In genomic region chr1:11678442-11678841, GRCh38 we compare ENCODE assay signal across 2 cellular contexts.
TF ChIP-seq lines count a peak whose summit lies in the region.

No MANE protein-coding gene starts in this region.

TF ChIP-seq in HEK293, 187 proteins besides CTCF, POLR2A, EP300 and RAD21:
- TF ChIP-seq ZNF335 (tag by site-specific recombination; conservative IDR thresholded peaks at IDR 0.05) (no peak), ZNF768 (tag by site-specific recombination; IDR thresholded peaks at IDR 0.05) (0 out of 2 replicates have a peak, but pooled peaks have one; percentile 27)

TF ChIP-seq in GM12878, 131 proteins besides CTCF, POLR2A, EP300 and RAD21:
- TF ChIP-seq BACH1 (IDR thresholded peaks at IDR 0.05; ENCODE audit: borderline replicate concordance) (no peak), CBX5 (IDR thresholded peaks at IDR 0.05; ENCODE audit: low read depth) (no peak), SMAD1 (IDR thresholded peaks at IDR 0.05; ENCODE audit: low read depth, partially characterized antibody) (no peak), RFX5 (IDR thresholded peaks at IDR 0.05; ENCODE audit: low read depth, low read length) (no peak), REST (IDR thresholded peaks at IDR 0.05; ENCODE audit: low read depth, low read length) (no peak), NFYA (IDR thresholded peaks at IDR 0.05; ENCODE audit: borderline replicate concordance, low read depth, low read length) (no peak), ATF7 (IDR thresholded peaks at IDR 0.05; ENCODE audit: low read depth) (no peak), BCL11A (IDR thresholded peaks at IDR 0.05; ENCODE audit: low read depth, low read length) (no peak), RBBP5 (conservative IDR thresholded peaks at IDR 0.05) (no peak), FOS (IDR thresholded peaks at IDR 0.05; ENCODE audit: borderline replicate concordance, extremely low read depth, insufficient read length) (no peak), BRCA1 (IDR thresholded peaks at IDR 0.05; ENCODE audit: low read depth, low read length) (no peak), ZNF622 (IDR thresholded peaks at IDR 0.05) (no peak), NBN (IDR thresholded peaks at IDR 0.05) (no peak), STAT1 (conservative IDR thresholded peaks at IDR 0.05) (no peak), SRF (IDR thresholded peaks at IDR 0.05; ENCODE audit: low read depth in 2 of 2, low read length in 2 of 2) (no peak), MEF2A (IDR thresholded peaks at IDR 0.05; ENCODE audit: insufficient read depth, low read depth, low read length) (no peak), HDAC2 (IDR thresholded peaks at IDR 0.05) (no peak)
- TF ChIP-seq, protein P1, sequence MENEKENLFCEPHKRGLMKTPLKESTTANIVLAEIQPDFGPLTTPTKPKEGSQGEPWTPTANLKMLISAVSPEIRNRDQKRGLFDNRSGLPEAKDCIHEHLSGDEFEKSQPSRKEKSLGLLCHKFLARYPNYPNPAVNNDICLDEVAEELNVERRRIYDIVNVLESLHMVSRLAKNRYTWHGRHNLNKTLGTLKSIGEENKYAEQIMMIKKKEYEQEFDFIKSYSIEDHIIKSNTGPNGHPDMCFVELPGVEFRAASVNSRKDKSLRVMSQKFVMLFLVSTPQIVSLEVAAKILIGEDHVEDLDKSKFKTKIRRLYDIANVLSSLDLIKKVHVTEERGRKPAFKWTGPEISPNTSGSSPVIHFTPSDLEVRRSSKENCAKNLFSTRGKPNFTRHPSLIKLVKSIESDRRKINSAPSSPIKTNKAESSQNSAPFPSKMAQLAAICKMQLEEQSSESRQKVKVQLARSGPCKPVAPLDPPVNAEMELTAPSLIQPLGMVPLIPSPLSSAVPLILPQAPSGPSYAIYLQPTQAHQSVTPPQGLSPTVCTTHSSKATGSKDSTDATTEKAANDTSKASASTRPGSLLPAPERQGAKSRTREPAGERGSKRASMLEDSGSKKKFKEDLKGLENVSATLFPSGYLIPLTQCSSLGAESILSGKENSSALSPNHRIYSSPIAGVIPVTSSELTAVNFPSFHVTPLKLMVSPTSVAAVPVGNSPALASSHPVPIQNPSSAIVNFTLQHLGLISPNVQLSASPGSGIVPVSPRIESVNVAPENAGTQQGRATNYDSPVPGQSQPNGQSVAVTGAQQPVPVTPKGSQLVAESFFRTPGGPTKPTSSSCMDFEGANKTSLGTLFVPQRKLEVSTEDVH (IDR thresholded peaks at IDR 0.05; ENCODE audit: low read depth, partially characterized antibody): no peak
- TF ChIP-seq, protein P2, sequence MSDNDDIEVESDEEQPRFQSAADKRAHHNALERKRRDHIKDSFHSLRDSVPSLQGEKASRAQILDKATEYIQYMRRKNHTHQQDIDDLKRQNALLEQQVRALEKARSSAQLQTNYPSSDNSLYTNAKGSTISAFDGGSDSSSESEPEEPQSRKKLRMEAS (IDR thresholded peaks at IDR 0.05; ENCODE audit: low read depth, low read length): no peak
